ENCODE assay signal across 9 cellular contexts in genomic region chr22:46845281-46846153, GRCh38.
DNase-seq lines count a peak whose midpoint lies in the region; ATAC-seq and TF ChIP-seq lines count a peak whose summit lies in the region.
"Had no signal": no experiment of that assay in that cellular context is flagged by ENCODE, and none has a peak within 500 bp of the region (broad histone marks: within the 10 kb centered on the region; RNA-seq: fewer than 3 reads in every experiment).

No MANE protein-coding gene starts in this region.

- H3K4me3 ChIP-seq in fibroblast of pulmonary artery (replicated peaks; ENCODE audit: low read depth, low read length), result peak overlapping the region; percentile 34

- DNase-seq in AG08396 (ENCODE audit: low spot score), result peak; percentile 39
- DNase-seq in SK-MEL-5 (ENCODE audit: low read depth, low spot score), result peak; percentile 55
- peak; percentile 81 for DNase-seq in fibroblast of pulmonary artery (ENCODE audit: low read depth)
- DNase-seq in occipital lobe (lab: John Stamatoyannopoulos, UW), result peak; percentile 25
- DNase-seq in activated gamma-delta T cell (lab: John Stamatoyannopoulos, UW), result no peak
- DNase-seq in activated T-cell treated with anti-CD3 and anti-CD28 coated beads for 4 hours, result no peak
- DNase-seq: NCI-H1436 had no signal

- peak; percentile 63 for TF ChIP-seq CTCF in fibroblast of pulmonary artery (IDR thresholded peaks at IDR 0.05; ENCODE audit: low read length, missing control alignments)

- ATAC-seq in GM21447 (IDR thresholded peaks at IDR 0.05; ENCODE audit: unreplicated experiment) (no peak), HG02938 (IDR thresholded peaks at IDR 0.05; ENCODE audit: unreplicated experiment) (no peak)

- in situ Hi-C loops in SK-MEL-5 (cut with HindIII; ENCODE audit: low pct_unique_long_range_greater_than_20kb, low sequenced_read_pairs), result no loop called here

Comparison
In these comparisons a context has a peak if more than half of its experiments do, and no peak if none do; other contexts are left out.
1. DNase-seq: peak in AG08396 (single experiment), SK-MEL-5 (single experiment), fibroblast of pulmonary artery (single experiment) and occipital lobe (single experiment); none in activated gamma-delta T cell (single experiment) and activated T-cell treated with anti-CD3 and anti-CD28 coated beads for 4 hours (single experiment).